ENCODE assay signal across 26 cellular contexts in genomic region chr2:53475766-53476165, GRCh38.
"Had no signal": no experiment of that assay in that cellular context is flagged by ENCODE, and none has a peak within 500 bp of the region (broad histone marks: within the 10 kb centered on the region; RNA-seq: fewer than 3 reads in every experiment).

No MANE protein-coding gene starts in this region.

- H3K4me2 ChIP-seq: hepatocyte had no signal

- H3K4me1 ChIP-seq: colonic mucosa, gastrocnemius medialis, pancreas, prostate gland, sigmoid colon, uterus had no signal

- H3K4me3 Mint-ChIP-seq: activated CD4-positive, alpha-beta T cell treated with anti-CD3 and anti-CD28 coated beads, Interleukin-2, amount 10 ng/mL, durations not matched to agents 7 days and 5 days; activated CD8-positive, alpha-beta T cell treated with anti-CD3 and anti-CD28 coated beads for 36 hours; activated T-cell treated with anti-CD3 and anti-CD28 coated beads, Interleukin-2, amount 50 U/mL, for 72 hours; mesothelial cell of epicardium; naive B cell; stimulated activated effector memory CD8-positive, alpha-beta T cell treated with anti-CD3 and anti-CD28 coated beads, Interleukin-12 subunit alpha, Interleukin-12 subunit beta, amount 100 ng/mL, for 72 hours; stimulated activated naive CD8-positive, alpha-beta T cell treated with anti-CD3 and anti-CD28 coated beads, Interleukin-15, Interleukin-2, amounts not matched to agents 100 ng/mL and 50 ng/mL, for 24 hours; type B pancreatic cell; WTC11 had no signal

- H3K36me3 Mint-ChIP-seq: activated naive CD4-positive, alpha-beta T cell treated with anti-CD3 and anti-CD28 coated beads, Interleukin-2, amount 50 U/mL, for 72 hours; mesothelial cell of epicardium; naive B cell; stimulated activated effector memory CD8-positive, alpha-beta T cell treated with anti-CD3 and anti-CD28 coated beads, Interleukin-12 subunit alpha, Interleukin-12 subunit beta, amount 100 ng/mL, for 72 hours; type B pancreatic cell; WTC11 had no signal

- DNase-seq: activated CD4-positive, alpha-beta T cell treated with anti-CD3 and anti-CD28 coated beads for 1 hour; activated CD4-positive, alpha-beta T cell treated with anti-CD3 and anti-CD28 coated beads, Interleukin-2, amount 10 ng/mL, durations not matched to agents 7 days and 5 days; activated CD8-positive, alpha-beta T cell treated with anti-CD3 and anti-CD28 coated beads for 36 hours; activated naive CD4-positive, alpha-beta T cell; activated T-cell treated with anti-CD3 and anti-CD28 coated beads, Interleukin-2, amount 50 U/mL, for 72 hours; cerebellar nuclear complex; colonic mucosa; effector CD8-positive, alpha-beta T cell; gastrocnemius medialis; left cardiac atrium; left ventricle myocardium superior; naive B cell; pancreas; sigmoid colon; small intestine; stimulated activated CD4-positive, alpha-beta T cell treated with anti-CD3 and anti-CD28 coated beads, Interleukin-4, amount 100 ng/mL, for 24 hours; uterus had no signal

- H3K27ac Mint-ChIP-seq: activated CD4-positive, alpha-beta T cell treated with anti-CD3 and anti-CD28 coated beads, Interleukin-2, amount 10 ng/mL, durations not matched to agents 7 days and 5 days; activated CD8-positive, alpha-beta T cell treated with anti-CD3 and anti-CD28 coated beads for 36 hours; activated naive CD4-positive, alpha-beta T cell treated with anti-CD3 and anti-CD28 coated beads, Interleukin-2, amount 50 U/mL, for 72 hours; activated T-cell treated with anti-CD3 and anti-CD28 coated beads, Interleukin-2, amount 50 U/mL, for 72 hours; mesothelial cell of epicardium; naive B cell; stimulated activated effector memory CD8-positive, alpha-beta T cell treated with anti-CD3 and anti-CD28 coated beads, Interleukin-12 subunit alpha, Interleukin-12 subunit beta, amount 100 ng/mL, for 72 hours; stimulated activated naive CD8-positive, alpha-beta T cell treated with anti-CD3 and anti-CD28 coated beads, Interleukin-15, Interleukin-2, amounts not matched to agents 100 ng/mL and 50 ng/mL, for 24 hours; type B pancreatic cell had no signal

- H3K9me3 Mint-ChIP-seq: activated CD4-positive, alpha-beta T cell treated with anti-CD3 and anti-CD28 coated beads, Interleukin-2, amount 10 ng/mL, durations not matched to agents 7 days and 5 days; activated CD8-positive, alpha-beta T cell treated with anti-CD3 and anti-CD28 coated beads for 36 hours; activated T-cell treated with anti-CD3 and anti-CD28 coated beads, Interleukin-2, amount 50 U/mL, for 72 hours; mesothelial cell of epicardium; naive B cell; stimulated activated effector memory CD8-positive, alpha-beta T cell treated with anti-CD3 and anti-CD28 coated beads, Interleukin-12 subunit alpha, Interleukin-12 subunit beta, amount 100 ng/mL, for 72 hours; stimulated activated naive CD8-positive, alpha-beta T cell treated with anti-CD3 and anti-CD28 coated beads, Interleukin-15, Interleukin-2, amounts not matched to agents 100 ng/mL and 50 ng/mL, for 24 hours; type B pancreatic cell had no signal

- H3K27me3 Mint-ChIP-seq: activated CD8-positive, alpha-beta T cell treated with anti-CD3 and anti-CD28 coated beads for 36 hours; type B pancreatic cell had no signal

- H3K36me3 ChIP-seq: cardiac muscle cell, colonic mucosa, gastrocnemius medialis, pancreas, prostate gland, sigmoid colon, uterus had no signal

- H3K9me3 ChIP-seq: colonic mucosa, gastrocnemius medialis, pancreas, prostate gland, sigmoid colon, uterus had no signal

- H3K4me3 ChIP-seq: cardiac muscle cell, colonic mucosa, gastrocnemius medialis, hepatocyte, pancreas, prostate gland, sigmoid colon, uterus had no signal

- H3K79me2 ChIP-seq: hepatocyte had no signal

- H3K27me3 ChIP-seq: cardiac muscle cell, colonic mucosa, gastrocnemius medialis, hepatocyte, pancreas, sigmoid colon, uterus had no signal

- H2AFZ ChIP-seq: hepatocyte had no signal

- H3K27ac ChIP-seq: cardiac muscle cell, colonic mucosa, gastrocnemius medialis, hepatocyte, pancreas, prostate gland, sigmoid colon, uterus had no signal

- H3K4me1 Mint-ChIP-seq: activated CD4-positive, alpha-beta T cell treated with anti-CD3 and anti-CD28 coated beads, Interleukin-2, amount 10 ng/mL, durations not matched to agents 7 days and 5 days; naive B cell; stimulated activated effector memory CD8-positive, alpha-beta T cell treated with anti-CD3 and anti-CD28 coated beads, Interleukin-12 subunit alpha, Interleukin-12 subunit beta, amount 100 ng/mL, for 72 hours had no signal

- ATAC-seq: activated CD8-positive, alpha-beta T cell treated with anti-CD3 and anti-CD28 coated beads for 36 hours; activated naive CD4-positive, alpha-beta T cell treated with anti-CD3 and anti-CD28 coated beads, Interleukin-2, amount 50 U/mL, for 72 hours; activated T-cell treated with anti-CD3 and anti-CD28 coated beads, Interleukin-2, amount 50 U/mL, for 72 hours; gastrocnemius medialis; left cardiac atrium; left ventricle myocardium superior; pancreas; stimulated activated effector memory CD8-positive, alpha-beta T cell treated with anti-CD3 and anti-CD28 coated beads, Interleukin-12 subunit alpha, Interleukin-12 subunit beta, amount 100 ng/mL, for 72 hours; WTC11 had no signal
